39 cellular contexts compared by ENCODE assay signal in the genomic region with DNA sequence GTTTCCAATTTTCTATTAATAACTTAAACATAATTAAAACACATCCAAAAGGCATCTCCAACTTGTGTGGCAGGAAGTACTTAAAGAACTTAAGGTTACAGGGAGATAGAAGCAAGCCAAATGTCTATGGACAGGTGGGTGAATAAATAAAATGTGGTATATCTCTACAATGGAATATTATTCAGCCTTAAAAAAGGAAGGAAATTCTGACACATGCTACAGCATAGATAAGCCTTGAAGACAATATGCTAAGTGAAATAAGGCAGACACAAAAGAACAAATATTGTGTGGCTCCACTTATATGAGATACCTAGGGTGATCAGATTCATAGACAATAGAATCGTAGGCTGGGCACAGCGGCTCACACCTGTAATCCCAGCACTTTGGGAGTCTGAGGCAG.
"Had no signal": no experiment of that assay in that cellular context is flagged by ENCODE, and none has a peak within 500 bp of the region (broad histone marks: within the 10 kb centered on the region; RNA-seq: fewer than 3 reads in every experiment).

No MANE protein-coding gene starts in this region.

- H3K27ac Mint-ChIP-seq: activated B cell treated with CpG ODN at 0.5 μM for 24 hours; activated CD4-positive, alpha-beta memory T cell treated with anti-CD3 and anti-CD28 coated beads for 36 hours; activated CD4-positive, alpha-beta T cell treated with anti-CD3 and anti-CD28 coated beads, Interleukin-2, amount 10 ng/mL, durations not matched to agents 24 days and 14 days; activated CD8-positive, alpha-beta T cell treated with anti-CD3 and anti-CD28 coated beads for 36 hours; activated naive CD4-positive, alpha-beta T cell treated with anti-CD3 and anti-CD28 coated beads, Interleukin-2, amount 10 ng/mL, durations not matched to agents 7 days and 5 days; activated naive CD4-positive, alpha-beta T cell treated with anti-CD3 and anti-CD28 coated beads, Interleukin-2, amount 50 U/mL, for 24 hours; activated naive CD8-positive, alpha-beta T cell treated with anti-CD3 and anti-CD28 coated beads for 36 hours; activated T-cell treated with anti-CD3 and anti-CD28 coated beads, Interleukin-2, amount 50 U/mL, for 72 hours; activated T-helper 1 cell treated with anti-CD3 and anti-CD28 coated beads, Interleukin-12 subunit alpha, Interleukin-12 subunit beta, Interleukin-2, Interleukin-4 antibody, amounts not matched to agents 30 ng/mL and 10 ng/mL and 1 ng/mL, durations not matched to agents 14 hours and 24 hours and 36 hours; activated T-helper 17 cell treated with anti-CD3 and anti-CD28 coated beads, Interleukin-2, amount 50 U/mL, for 72 hours; T-helper 1 cell treated with Interleukin-12 subunit alpha and Interleukin-12 subunit beta and Interleukin-4 antibody, amounts not matched to agents 30 μg/mL and 1 μg/mL, for 36 hours; T-helper 2 cell treated with Interferon-gamma antibody and Interleukin-4, amounts not matched to agents 5 μg/mL and 100 μg/mL, for 36 hours had no signal

- H3K4me3 ChIP-seq: adrenal gland, body of pancreas, cardiac muscle cell had no signal

- ATAC-seq: activated CD8-positive, alpha-beta T cell treated with anti-CD3 and anti-CD28 coated beads for 36 hours; activated T-cell treated with anti-CD3 and anti-CD28 coated beads, Interleukin-2, amount 50 U/mL, for 4 hours; activated T-cell treated with anti-CD3 and anti-CD28 coated beads, Interleukin-2, amount 50 U/mL, for 72 hours; activated T-helper 17 cell treated with anti-CD3 and anti-CD28 coated beads, Interleukin-2, amount 50 U/mL, for 72 hours; body of pancreas had no signal

- H3K4me1 ChIP-seq: adrenal gland, body of pancreas had no signal

- H3K27me3 ChIP-seq: brain microvascular endothelial cell had no signal

- H3K27ac ChIP-seq: adrenal gland, body of pancreas, brain microvascular endothelial cell, cardiac muscle cell, VCaP had no signal

- DNase-seq: activated B cell treated with CpG ODN at 0.5 μM for 24 hours; activated CD4-positive, alpha-beta memory T cell treated with anti-CD3 and anti-CD28 coated beads for 36 hours; activated CD4-positive, alpha-beta T cell treated with anti-CD3 and anti-CD28 coated beads for 4 hours; activated CD4-positive, alpha-beta T cell treated with anti-CD3 and anti-CD28 coated beads, Interleukin-2, amount 10 ng/mL, durations not matched to agents 24 days and 14 days; activated CD4-positive, alpha-beta T cell treated with anti-CD3 and anti-CD28 coated beads, Interleukin-2, amount 50 U/mL, for 1 hour; activated CD4-positive, alpha-beta T cell treated with anti-CD3 and anti-CD28 coated beads, Interleukin-2, amount 50 U/mL, for 4 hours; activated CD4-positive, CD25-positive, alpha-beta regulatory T cell treated with anti-CD3 and anti-CD28 coated beads, Interleukin-2, amount 50 U/mL, for 72 hours; activated CD8-positive, alpha-beta memory T cell treated with anti-CD3 and anti-CD28 coated beads, Interleukin-2, amount 50 U/mL, for 4 hours; activated CD8-positive, alpha-beta T cell treated with anti-CD3 and anti-CD28 coated beads for 36 hours; activated effector memory CD4-positive, alpha-beta T cell treated with anti-CD3 and anti-CD28 coated beads, Interleukin-2, amount 50 U/mL, for 16 hours; activated gamma-delta T cell treated with Interleukin-2 at 50 U/mL for 16 hours; activated naive CD4-positive, alpha-beta T cell treated with anti-CD3 and anti-CD28 coated beads, Interleukin-2, amount 10 ng/mL, durations not matched to agents 7 days and 5 days; activated naive CD4-positive, alpha-beta T cell treated with Interleukin-2 at 50 U/mL for 16 hours; activated naive CD8-positive, alpha-beta T cell treated with anti-CD3 and anti-CD28 coated beads for 36 hours; activated T-cell treated with anti-CD3 and anti-CD28 coated beads for 4 hours; activated T-cell treated with anti-CD3 and anti-CD28 coated beads, Interleukin-2, amount 50 U/mL, for 1 hour; activated T-cell treated with anti-CD3 and anti-CD28 coated beads, Interleukin-2, amount 50 U/mL, for 4 hours; activated T-cell treated with anti-CD3 and anti-CD28 coated beads, Interleukin-2, amount 50 U/mL, for 72 hours; adrenal gland; amniotic stem cell; aorta; body of pancreas; brain microvascular endothelial cell; caudate nucleus; cerebellar nuclear complex; T-helper 1 cell; T-helper 2 cell; T-helper 9 cell had no signal

- H3K9me3 Mint-ChIP-seq: activated CD4-positive, alpha-beta memory T cell treated with anti-CD3 and anti-CD28 coated beads for 36 hours; activated CD4-positive, alpha-beta T cell treated with anti-CD3 and anti-CD28 coated beads, Interleukin-2, amount 10 ng/mL, durations not matched to agents 24 days and 14 days; activated CD8-positive, alpha-beta T cell treated with anti-CD3 and anti-CD28 coated beads for 36 hours; activated naive CD4-positive, alpha-beta T cell treated with anti-CD3 and anti-CD28 coated beads, Interleukin-2, amount 10 ng/mL, durations not matched to agents 7 days and 5 days; activated naive CD4-positive, alpha-beta T cell treated with anti-CD3 and anti-CD28 coated beads, Interleukin-2, amount 50 U/mL, for 24 hours; activated naive CD8-positive, alpha-beta T cell treated with anti-CD3 and anti-CD28 coated beads for 36 hours; activated T-cell treated with anti-CD3 and anti-CD28 coated beads, Interleukin-2, amount 50 U/mL, for 4 hours; activated T-cell treated with anti-CD3 and anti-CD28 coated beads, Interleukin-2, amount 50 U/mL, for 72 hours; activated T-helper 1 cell treated with anti-CD3 and anti-CD28 coated beads, Interleukin-12 subunit alpha, Interleukin-12 subunit beta, Interleukin-2, Interleukin-4 antibody, amounts not matched to agents 30 ng/mL and 10 ng/mL and 1 ng/mL, durations not matched to agents 14 hours and 24 hours and 36 hours; activated T-helper 17 cell treated with anti-CD3 and anti-CD28 coated beads, Interleukin-2, amount 50 U/mL, for 72 hours; central memory CD8-positive, alpha-beta T cell; T-helper 1 cell treated with Interleukin-12 subunit alpha and Interleukin-12 subunit beta and Interleukin-4 antibody, amounts not matched to agents 30 μg/mL and 1 μg/mL, for 36 hours; T-helper 2 cell treated with Interferon-gamma antibody and Interleukin-4, amounts not matched to agents 5 μg/mL and 100 μg/mL, for 36 hours had no signal

- H3K9me3 ChIP-seq: adrenal gland, body of pancreas had no signal

- FAIRE-seq: astrocyte, bronchial epithelial cell, TTC549 had no signal

- H3K36me3 Mint-ChIP-seq: activated CD4-positive, alpha-beta memory T cell treated with anti-CD3 and anti-CD28 coated beads for 36 hours; activated naive CD4-positive, alpha-beta T cell treated with anti-CD3 and anti-CD28 coated beads, Interleukin-2, amount 10 ng/mL, durations not matched to agents 7 days and 5 days; activated naive CD4-positive, alpha-beta T cell treated with anti-CD3 and anti-CD28 coated beads, Interleukin-2, amount 50 U/mL, for 24 hours; activated naive CD8-positive, alpha-beta T cell treated with anti-CD3 and anti-CD28 coated beads for 36 hours had no signal

- H3K36me3 ChIP-seq: adrenal gland, brain microvascular endothelial cell, cardiac muscle cell had no signal
